In the genomic region with DNA sequence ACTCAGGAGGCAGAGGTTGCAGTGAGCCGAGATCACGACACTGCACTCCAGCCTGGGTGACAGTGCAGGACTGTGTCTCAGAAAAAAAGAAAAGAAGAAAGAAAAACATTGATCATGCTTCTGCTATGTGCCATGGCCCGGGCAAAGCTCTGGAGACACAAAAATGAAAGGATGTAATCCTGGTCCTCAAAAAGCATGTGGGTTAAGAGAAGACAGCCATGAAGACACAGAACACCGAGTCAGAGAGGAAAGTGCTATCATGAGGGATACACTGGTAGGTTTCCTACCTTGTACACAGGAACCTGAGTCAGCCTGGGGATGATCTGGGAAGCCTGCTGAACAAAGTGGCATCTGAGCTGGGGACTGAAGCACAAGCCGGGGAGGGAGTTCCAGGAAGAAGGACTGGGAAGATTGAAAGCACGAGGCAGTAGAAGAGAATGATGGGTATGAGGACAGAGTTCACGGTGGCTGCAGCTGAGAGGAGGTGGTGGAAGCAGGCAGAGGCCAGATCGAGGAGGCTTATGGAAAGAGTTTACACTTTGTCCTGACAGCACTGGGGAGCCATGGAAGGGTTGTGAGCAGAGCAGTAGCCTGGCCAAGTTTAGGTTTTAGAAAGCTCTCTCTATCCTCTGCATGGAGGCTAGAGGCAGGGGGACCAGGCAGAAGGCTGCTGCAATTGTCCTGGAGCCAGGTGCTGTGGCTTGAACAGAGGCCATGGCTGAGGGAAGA, we compare ENCODE assay signal across 21 cellular contexts. TPM values are rescaled to one million over a fixed set of nuclear protein-coding genes. Genes with fewer than 3 reads are reported as not detected.
DNase-seq lines count a peak whose midpoint lies in the region; ATAC-seq, FAIRE-seq and TF ChIP-seq lines count a peak whose summit lies in the region.
"Had no signal": no experiment of that assay in that cellular context is flagged by ENCODE, and none has a peak within 500 bp of the region (broad histone marks: within the 10 kb centered on the region; RNA-seq: fewer than 3 reads in every experiment).

No MANE protein-coding gene starts in this region.

- no peaks in the 10 kb centered on the region for H3K79me2 ChIP-seq in Karpas-422 (ENCODE audit: low read length)

- DNase-seq in Karpas-422 (no peak), small intestine (peak; percentile 73), NOMO-1 treated with dmso at 0.1 percent for 144 hours (lab: John Stamatoyannopoulos, UW; ENCODE audit: unreplicated experiment) (no peak), brain microvascular endothelial cell (no peak)
- no peak for DNase-seq in central memory CD8-positive, alpha-beta T cell (ENCODE audit: low spot score in 2 of 2)
- DNase-seq in naive thymus-derived CD8-positive, alpha-beta T cell: no peak
- DNase-seq: activated B cell treated with CpG ODN at 0.5 μM for 24 hours; activated CD8-positive, alpha-beta T cell treated with anti-CD3 and anti-CD28 coated beads, Interleukin-2, amount 10 ng/mL, durations not matched to agents 7 days and 5 days; activated T-cell treated with anti-CD3 and anti-CD28 coated beads, Interleukin-2, amount 50 U/mL, for 48 hours; cortex of kidney; hippocampal formation; NCI-H1417; NCI-H748 treated with DMSO at 0.1 percent for 48 hours; thyroid gland had no signal

- H3K4me3 ChIP-seq in Karpas-422 (ENCODE audit: low read length) (no peak overlapping the region), liver (ENCODE audit: low read depth in 1 of 3, low read length in 3 of 3) (no peak overlapping the region), small intestine (ENCODE audit: low read depth in 1 of 2, low read length in 2 of 2) (no peak overlapping the region), brain microvascular endothelial cell (ENCODE audit: low read depth, low read length) (no peak overlapping the region)
- H3K4me3 ChIP-seq: SK-N-MC, thyroid gland had no signal

- TF ChIP-seq RAD21 in liver (IDR thresholded peaks at IDR 0.05): no peak

- H3K9me3 ChIP-seq in Karpas-422 (ENCODE audit: low read length) (no peaks in the 10 kb centered on the region), liver (ENCODE audit: control insufficient read depth in 4 of 4, low read length in 3 of 4) (no peaks in the 10 kb centered on the region), small intestine (ENCODE audit: control insufficient read depth, low read depth) (no peaks in the 10 kb centered on the region)
- H3K9me3 ChIP-seq: thyroid gland had no signal

- peak overlapping the region; percentile 16 for H3K27ac Mint-ChIP-seq in central memory CD8-positive, alpha-beta T cell (ENCODE audit: low read depth)
- H3K27ac Mint-ChIP-seq in naive thymus-derived CD8-positive, alpha-beta T cell: peak overlapping the region in 3 of 10 donors; percentile 15 to 80 (median 39)
- H3K27ac Mint-ChIP-seq: activated B cell treated with CpG ODN at 0.5 μM for 24 hours; activated CD8-positive, alpha-beta T cell treated with anti-CD3 and anti-CD28 coated beads, Interleukin-2, amount 10 ng/mL, durations not matched to agents 7 days and 5 days; activated naive CD4-positive, alpha-beta T cell treated with anti-CD3 and anti-CD28 coated beads, Interleukin-2, amount 50 U/mL, for 24 hours had no signal

- H3K4me1 Mint-ChIP-seq in central memory CD8-positive, alpha-beta T cell: peaks cover 6% of the 10 kb centered on the region
- peaks cover 6 to 10% (median 10%) of the 10 kb centered on the region in 4 donors for H3K4me1 Mint-ChIP-seq in naive thymus-derived CD8-positive, alpha-beta T cell

- FAIRE-seq in small intestine (lab: Jason Lieb, UNC): no peak
- FAIRE-seq: HTR-8/SVneo, islet of Langerhans, RCC 7860 had no signal

- peaks cover 21% of the 10 kb centered on the region for H3K27me3 Mint-ChIP-seq in central memory CD8-positive, alpha-beta T cell
- peaks cover 0 to 6% (median 0%) of the 10 kb centered on the region in 5 donors for H3K27me3 Mint-ChIP-seq in naive thymus-derived CD8-positive, alpha-beta T cell
- H3K27me3 Mint-ChIP-seq: activated naive CD4-positive, alpha-beta T cell treated with anti-CD3 and anti-CD28 coated beads, Interleukin-2, amount 50 U/mL, for 24 hours had no signal

- in situ Hi-C loops in brain microvascular endothelial cell (cut with HindIII; ENCODE audit: low pct_ligation_motif_present, low sequenced_read_pairs): no loop called here

- no peaks in the 10 kb centered on the region for H3K27me3 ChIP-seq in Karpas-422 (ENCODE audit: low read length)
- H3K27me3 ChIP-seq in liver (ENCODE audit: control insufficient read depth in 4 of 4, insufficient read depth in 4 of 4, low read length in 3 of 4): no peaks in the 10 kb centered on the region
- H3K27me3 ChIP-seq in small intestine (ENCODE audit: control insufficient read depth in 2 of 2, insufficient read depth in 2 of 2, low read length in 2 of 2): no peaks in the 10 kb centered on the region
- H3K27me3 ChIP-seq in brain microvascular endothelial cell (replicated peaks): no peaks in the 10 kb centered on the region
- H3K27me3 ChIP-seq: thyroid gland had no signal

- WGBS in liver: 64% methylated on average over 8 of the region's 8 CpGs
- WGBS in small intestine, 3 donors: 42 to 63% (median 54%) methylated on average over 8 of the region's 8 CpGs

- H3K27ac ChIP-seq in Karpas-422 (ENCODE audit: low read length) (no peak overlapping the region), liver (ENCODE audit: low read depth in 1 of 2, low read length in 2 of 2) (no peak overlapping the region), small intestine (ENCODE audit: low read depth in 1 of 2, low read length in 1 of 2) (no peak overlapping the region), brain microvascular endothelial cell (no peak overlapping the region)
- H3K27ac ChIP-seq: SK-N-MC, thyroid gland had no signal

- POLR2A ChIA-PET in naive thymus-derived CD8-positive, alpha-beta T cell (lab: Charles Lee): interaction anchor here (1.2 kb wide), 1 partner anchor 9 kb away, joined by 3 read pairs; no protein-coding TSS in a partner anchor

- H2AFZ ChIP-seq in Karpas-422 (ENCODE audit: low read length): 0 out of 2 replicates have a peak overlapping the region, but pooled peaks have one; percentile 50

- no peaks in the 10 kb centered on the region for H4K20me1 ChIP-seq in Karpas-422 (ENCODE audit: insufficient read depth, low read depth, low read length)

- no peak overlapping the region for H3K4me2 ChIP-seq in Karpas-422 (ENCODE audit: low read depth, low read length, poor library complexity, severe bottlenecking)

- no peak for ATAC-seq in central memory CD8-positive, alpha-beta T cell (replicated peaks; ENCODE audit: extremely low read depth, poor library complexity, severe bottlenecking)
- no peak for ATAC-seq in naive thymus-derived CD8-positive, alpha-beta T cell
- no peak for ATAC-seq in HG03460 (IDR thresholded peaks at IDR 0.05; ENCODE audit: unreplicated experiment)
- ATAC-seq: activated CD8-positive, alpha-beta T cell treated with anti-CD3 and anti-CD28 coated beads, Interleukin-2, amount 10 ng/mL, durations not matched to agents 7 days and 5 days had no signal

- H3K9ac ChIP-seq in Karpas-422 (ENCODE audit: low read length) (no peak overlapping the region), liver (ENCODE audit: low read depth in 1 of 2, low read length in 2 of 2) (no peak overlapping the region)

- H3K4me1 ChIP-seq in Karpas-422 (ENCODE audit: low read length) (peaks cover 11% of the 10 kb centered on the region), liver (ENCODE audit: control insufficient read depth in 4 of 4, insufficient read depth in 4 of 4, low read length in 3 of 4) (peaks cover 23 to 45% (median 35%) of the 10 kb centered on the region in 4 donors), small intestine (ENCODE audit: control insufficient read depth in 2 of 2, insufficient read depth in 1 of 2, low read depth in 1 of 2, low read length in 1 of 2) (no peaks in the 10 kb centered on the region)

- H3K9me3 Mint-ChIP-seq in central memory CD8-positive, alpha-beta T cell: no peaks in the 10 kb centered on the region
- H3K9me3 Mint-ChIP-seq in naive thymus-derived CD8-positive, alpha-beta T cell: no peaks in the 10 kb centered on the region
- H3K9me3 Mint-ChIP-seq: activated B cell treated with CpG ODN at 0.5 μM for 24 hours; activated naive CD4-positive, alpha-beta T cell treated with anti-CD3 and anti-CD28 coated beads, Interleukin-2, amount 50 U/mL, for 24 hours had no signal

- H3K4me3 Mint-ChIP-seq in central memory CD8-positive, alpha-beta T cell: no peak overlapping the region
- no peak overlapping the region for H3K4me3 Mint-ChIP-seq in naive thymus-derived CD8-positive, alpha-beta T cell
- H3K4me3 Mint-ChIP-seq: activated B cell treated with CpG ODN at 0.5 μM for 24 hours; activated CD8-positive, alpha-beta T cell treated with anti-CD3 and anti-CD28 coated beads, Interleukin-2, amount 10 ng/mL, durations not matched to agents 7 days and 5 days; activated naive CD4-positive, alpha-beta T cell treated with anti-CD3 and anti-CD28 coated beads, Interleukin-2, amount 50 U/mL, for 24 hours had no signal

- peaks cover 3% of the 10 kb centered on the region for H3K36me3 Mint-ChIP-seq in central memory CD8-positive, alpha-beta T cell (ENCODE audit: insufficient read depth)
- H3K36me3 Mint-ChIP-seq in naive thymus-derived CD8-positive, alpha-beta T cell: no peaks in the 10 kb centered on the region
- H3K36me3 Mint-ChIP-seq: activated naive CD4-positive, alpha-beta T cell treated with anti-CD3 and anti-CD28 coated beads, Interleukin-2, amount 50 U/mL, for 24 hours had no signal

- TF ChIP-seq CTCF in liver (IDR thresholded peaks at IDR 0.05; ENCODE audit: low read depth, low read length, missing input control) (no peak), brain microvascular endothelial cell (IDR thresholded peaks at IDR 0.05; ENCODE audit: low read depth, low read length, missing control alignments) (no peak)

- H3K9me2 ChIP-seq in Karpas-422 (replicated peaks; ENCODE audit: insufficient read depth, low read length): no peaks in the 10 kb centered on the region

- H3K36me3 ChIP-seq in Karpas-422 (ENCODE audit: insufficient read depth, low read length) (no peaks in the 10 kb centered on the region), liver (ENCODE audit: control insufficient read depth in 4 of 4, insufficient read depth in 3 of 4, low read depth in 1 of 4, low read length in 3 of 4) (no peaks in the 10 kb centered on the region), small intestine (ENCODE audit: control insufficient read depth in 2 of 2, insufficient read depth in 2 of 2, low read length in 2 of 2) (no peaks in the 10 kb centered on the region), brain microvascular endothelial cell (replicated peaks) (no peaks in the 10 kb centered on the region)
- H3K36me3 ChIP-seq: thyroid gland had no signal

RNA-seq across cellular contexts. Expression of a gene that starts 9.9 kb away (rescaled TPM):
- 2.9 and 9.0 TPM in 2 replicates for total RNA-seq in Karpas-422 (2014; rRNA removed; shearing (Covaris generic); ENCODE audit: low replicate concordance)
- 1 to 10 TPM; 1.7 to 3.3 TPM for total RNA-seq in liver
- polyA plus RNA-seq in liver (1 to 10 TPM; 1.4 to 2.2 TPM), small intestine (10 to 100 TPM in 2 of 3 donors, 1 to 10 TPM in 1; 9.6 to 26.5 (median 17.2) TPM)
- 1 to 10 TPM; 5.5 to 6.2 TPM for total RNA-seq in naive thymus-derived CD8-positive, alpha-beta T cell
- polyA plus RNA-seq in naive thymus-derived CD8-positive, alpha-beta T cell: 1 to 10 TPM; 2.6 to 3.3 (median 3.0) TPM

RNA-seq across cellular contexts. Expression of a gene that starts 10.3 kb away (rescaled TPM):
- total RNA-seq in Karpas-422 (2014; rRNA removed; shearing (Covaris generic); ENCODE audit: low replicate concordance): 76.6 and 88.0 TPM in 2 replicates
- total RNA-seq in liver: 1 to 10 TPM; 7.3 to 9.0 TPM
- 1 to 10 TPM; 5.7 to 7.2 TPM for polyA plus RNA-seq in liver
- 10 to 100 TPM; 13.8 to 27.1 (median 21.6) TPM for polyA plus RNA-seq in small intestine
- 100 to 1,000 TPM; 173 to 186 TPM for total RNA-seq in naive thymus-derived CD8-positive, alpha-beta T cell
- polyA plus RNA-seq in naive thymus-derived CD8-positive, alpha-beta T cell: 1 to 10 TPM; 2.6 to 7.2 (median 2.6) TPM
